Comparison of ENCODE assay signal across 1 cellular context in the genomic region with DNA sequence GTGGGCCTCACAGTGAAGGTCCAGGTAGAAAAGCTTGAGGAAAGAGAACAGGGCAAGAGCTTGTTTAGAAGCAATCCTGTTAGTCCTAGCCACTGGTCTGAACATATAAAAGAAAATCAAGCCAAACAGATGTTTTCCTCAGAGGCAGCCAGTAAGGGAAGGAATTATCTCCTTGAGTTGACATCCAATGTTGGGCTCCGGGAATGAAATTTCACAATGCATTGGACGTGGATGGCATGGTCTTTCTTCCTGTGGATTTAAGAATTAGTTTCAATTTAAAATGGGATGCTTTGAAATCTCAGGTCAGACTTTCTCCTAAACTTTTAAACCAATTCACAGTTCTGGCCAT.
TF ChIP-seq lines count a peak whose summit lies in the region.

No MANE protein-coding gene starts in this region.

TF ChIP-seq in H1, 55 proteins besides CTCF, POLR2A, EP300 and RAD21 (continued from another document):
- TF ChIP-seq CBX5 (IDR thresholded peaks at IDR 0.05; ENCODE audit: low read depth, low read length) (no peak), NRF1 (IDR thresholded peaks at IDR 0.05; ENCODE audit: low read depth, low read length) (no peak), KDM5A (IDR thresholded peaks at IDR 0.05; ENCODE audit: low read length) (no peak), ZNF274 (IDR thresholded peaks at IDR 0.05; ENCODE audit: borderline replicate concordance, extremely low read depth, low read length) (no peak), TEAD4 (IDR thresholded peaks at IDR 0.05; ENCODE audit: low read depth, low read length) (no peak)
- TF ChIP-seq, protein P1, sequence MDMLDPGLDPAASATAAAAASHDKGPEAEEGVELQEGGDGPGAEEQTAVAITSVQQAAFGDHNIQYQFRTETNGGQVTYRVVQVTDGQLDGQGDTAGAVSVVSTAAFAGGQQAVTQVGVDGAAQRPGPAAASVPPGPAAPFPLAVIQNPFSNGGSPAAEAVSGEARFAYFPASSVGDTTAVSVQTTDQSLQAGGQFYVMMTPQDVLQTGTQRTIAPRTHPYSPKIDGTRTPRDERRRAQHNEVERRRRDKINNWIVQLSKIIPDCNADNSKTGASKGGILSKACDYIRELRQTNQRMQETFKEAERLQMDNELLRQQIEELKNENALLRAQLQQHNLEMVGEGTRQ (IDR thresholded peaks at IDR 0.05; ENCODE audit: low read length), result no peak
- TF ChIP-seq, protein P2, sequence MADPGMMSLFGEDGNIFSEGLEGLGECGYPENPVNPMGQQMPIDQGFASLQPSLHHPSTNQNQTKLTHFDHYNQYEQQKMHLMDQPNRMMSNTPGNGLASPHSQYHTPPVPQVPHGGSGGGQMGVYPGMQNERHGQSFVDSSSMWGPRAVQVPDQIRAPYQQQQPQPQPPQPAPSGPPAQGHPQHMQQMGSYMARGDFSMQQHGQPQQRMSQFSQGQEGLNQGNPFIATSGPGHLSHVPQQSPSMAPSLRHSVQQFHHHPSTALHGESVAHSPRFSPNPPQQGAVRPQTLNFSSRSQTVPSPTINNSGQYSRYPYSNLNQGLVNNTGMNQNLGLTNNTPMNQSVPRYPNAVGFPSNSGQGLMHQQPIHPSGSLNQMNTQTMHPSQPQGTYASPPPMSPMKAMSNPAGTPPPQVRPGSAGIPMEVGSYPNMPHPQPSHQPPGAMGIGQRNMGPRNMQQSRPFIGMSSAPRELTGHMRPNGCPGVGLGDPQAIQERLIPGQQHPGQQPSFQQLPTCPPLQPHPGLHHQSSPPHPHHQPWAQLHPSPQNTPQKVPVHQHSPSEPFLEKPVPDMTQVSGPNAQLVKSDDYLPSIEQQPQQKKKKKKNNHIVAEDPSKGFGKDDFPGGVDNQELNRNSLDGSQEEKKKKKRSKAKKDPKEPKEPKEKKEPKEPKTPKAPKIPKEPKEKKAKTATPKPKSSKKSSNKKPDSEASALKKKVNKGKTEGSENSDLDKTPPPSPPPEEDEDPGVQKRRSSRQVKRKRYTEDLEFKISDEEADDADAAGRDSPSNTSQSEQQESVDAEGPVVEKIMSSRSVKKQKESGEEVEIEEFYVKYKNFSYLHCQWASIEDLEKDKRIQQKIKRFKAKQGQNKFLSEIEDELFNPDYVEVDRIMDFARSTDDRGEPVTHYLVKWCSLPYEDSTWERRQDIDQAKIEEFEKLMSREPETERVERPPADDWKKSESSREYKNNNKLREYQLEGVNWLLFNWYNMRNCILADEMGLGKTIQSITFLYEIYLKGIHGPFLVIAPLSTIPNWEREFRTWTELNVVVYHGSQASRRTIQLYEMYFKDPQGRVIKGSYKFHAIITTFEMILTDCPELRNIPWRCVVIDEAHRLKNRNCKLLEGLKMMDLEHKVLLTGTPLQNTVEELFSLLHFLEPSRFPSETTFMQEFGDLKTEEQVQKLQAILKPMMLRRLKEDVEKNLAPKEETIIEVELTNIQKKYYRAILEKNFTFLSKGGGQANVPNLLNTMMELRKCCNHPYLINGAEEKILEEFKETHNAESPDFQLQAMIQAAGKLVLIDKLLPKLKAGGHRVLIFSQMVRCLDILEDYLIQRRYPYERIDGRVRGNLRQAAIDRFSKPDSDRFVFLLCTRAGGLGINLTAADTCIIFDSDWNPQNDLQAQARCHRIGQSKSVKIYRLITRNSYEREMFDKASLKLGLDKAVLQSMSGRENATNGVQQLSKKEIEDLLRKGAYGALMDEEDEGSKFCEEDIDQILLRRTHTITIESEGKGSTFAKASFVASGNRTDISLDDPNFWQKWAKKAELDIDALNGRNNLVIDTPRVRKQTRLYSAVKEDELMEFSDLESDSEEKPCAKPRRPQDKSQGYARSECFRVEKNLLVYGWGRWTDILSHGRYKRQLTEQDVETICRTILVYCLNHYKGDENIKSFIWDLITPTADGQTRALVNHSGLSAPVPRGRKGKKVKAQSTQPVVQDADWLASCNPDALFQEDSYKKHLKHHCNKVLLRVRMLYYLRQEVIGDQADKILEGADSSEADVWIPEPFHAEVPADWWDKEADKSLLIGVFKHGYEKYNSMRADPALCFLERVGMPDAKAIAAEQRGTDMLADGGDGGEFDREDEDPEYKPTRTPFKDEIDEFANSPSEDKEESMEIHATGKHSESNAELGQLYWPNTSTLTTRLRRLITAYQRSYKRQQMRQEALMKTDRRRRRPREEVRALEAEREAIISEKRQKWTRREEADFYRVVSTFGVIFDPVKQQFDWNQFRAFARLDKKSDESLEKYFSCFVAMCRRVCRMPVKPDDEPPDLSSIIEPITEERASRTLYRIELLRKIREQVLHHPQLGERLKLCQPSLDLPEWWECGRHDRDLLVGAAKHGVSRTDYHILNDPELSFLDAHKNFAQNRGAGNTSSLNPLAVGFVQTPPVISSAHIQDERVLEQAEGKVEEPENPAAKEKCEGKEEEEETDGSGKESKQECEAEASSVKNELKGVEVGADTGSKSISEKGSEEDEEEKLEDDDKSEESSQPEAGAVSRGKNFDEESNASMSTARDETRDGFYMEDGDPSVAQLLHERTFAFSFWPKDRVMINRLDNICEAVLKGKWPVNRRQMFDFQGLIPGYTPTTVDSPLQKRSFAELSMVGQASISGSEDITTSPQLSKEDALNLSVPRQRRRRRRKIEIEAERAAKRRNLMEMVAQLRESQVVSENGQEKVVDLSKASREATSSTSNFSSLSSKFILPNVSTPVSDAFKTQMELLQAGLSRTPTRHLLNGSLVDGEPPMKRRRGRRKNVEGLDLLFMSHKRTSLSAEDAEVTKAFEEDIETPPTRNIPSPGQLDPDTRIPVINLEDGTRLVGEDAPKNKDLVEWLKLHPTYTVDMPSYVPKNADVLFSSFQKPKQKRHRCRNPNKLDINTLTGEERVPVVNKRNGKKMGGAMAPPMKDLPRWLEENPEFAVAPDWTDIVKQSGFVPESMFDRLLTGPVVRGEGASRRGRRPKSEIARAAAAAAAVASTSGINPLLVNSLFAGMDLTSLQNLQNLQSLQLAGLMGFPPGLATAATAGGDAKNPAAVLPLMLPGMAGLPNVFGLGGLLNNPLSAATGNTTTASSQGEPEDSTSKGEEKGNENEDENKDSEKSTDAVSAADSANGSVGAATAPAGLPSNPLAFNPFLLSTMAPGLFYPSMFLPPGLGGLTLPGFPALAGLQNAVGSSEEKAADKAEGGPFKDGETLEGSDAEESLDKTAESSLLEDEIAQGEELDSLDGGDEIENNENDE (IDR thresholded peaks at IDR 0.05; ENCODE audit: insufficient replicate concordance, low read length), result no peak
